Comparison of ENCODE assay signal across 23 cellular contexts in the genomic region with DNA sequence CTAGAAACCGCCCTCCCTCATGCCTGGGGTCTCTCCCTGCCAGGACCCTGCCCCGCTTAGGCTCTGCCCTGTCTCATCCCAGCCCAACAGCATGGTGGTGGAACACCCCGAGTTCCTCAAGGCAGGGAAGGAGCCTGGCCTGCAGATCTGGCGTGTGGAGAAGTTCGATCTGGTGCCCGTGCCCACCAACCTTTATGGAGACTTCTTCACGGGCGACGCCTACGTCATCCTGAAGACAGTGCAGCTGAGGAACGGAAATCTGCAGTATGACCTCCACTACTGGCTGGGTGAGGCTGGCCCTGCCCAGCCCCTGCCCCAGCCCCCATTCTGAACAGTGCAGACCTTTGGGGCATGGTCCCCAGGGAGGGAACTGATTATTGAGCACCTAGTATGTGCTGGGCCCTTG. TPM values are rescaled to one million over a fixed set of nuclear protein-coding genes. Genes with fewer than 3 reads are reported as not detected.
DNase-seq lines count a peak whose midpoint lies in the region; ATAC-seq and TF ChIP-seq lines count a peak whose summit lies in the region.
"Had no signal": no experiment of that assay in that cellular context is flagged by ENCODE, and none has a peak within 500 bp of the region (broad histone marks: within the 10 kb centered on the region; RNA-seq: fewer than 3 reads in every experiment).

No MANE protein-coding gene starts in this region.

- peaks cover 17% of the 10 kb centered on the region for H3K36me3 Mint-ChIP-seq in chondrocyte (ENCODE audit: low read depth)
- H3K36me3 Mint-ChIP-seq: activated naive CD8-positive, alpha-beta T cell; IgD-negative memory B cell had no signal

- H3K27me3 Mint-ChIP-seq in chondrocyte (ENCODE audit: low read depth), result no peaks in the 10 kb centered on the region

- no peaks in the 10 kb centered on the region for H3K9me3 ChIP-seq in left ventricle myocardium inferior (replicated peaks)
- no peaks in the 10 kb centered on the region for H3K9me3 ChIP-seq in tibial artery
- H3K9me3 ChIP-seq: HAP-1 had no signal

- no peaks in the 10 kb centered on the region for H3K27me3 ChIP-seq in left ventricle myocardium inferior (ENCODE audit: low read depth)
- H3K27me3 ChIP-seq in rectal smooth muscle tissue (ENCODE audit: control insufficient read depth, insufficient read depth, low read length), result no peaks in the 10 kb centered on the region
- no peaks in the 10 kb centered on the region for H3K27me3 ChIP-seq in tibial artery

- H3K9ac ChIP-seq in rectal smooth muscle tissue (ENCODE audit: low read length), result no peak overlapping the region

- H3K36me3 ChIP-seq in left ventricle myocardium inferior, result peaks cover 53% of the 10 kb centered on the region
- peaks cover 32% of the 10 kb centered on the region for H3K36me3 ChIP-seq in rectal smooth muscle tissue (ENCODE audit: control insufficient read depth, insufficient read depth, low read length)
- H3K36me3 ChIP-seq in tibial artery, result peaks cover 43 to 59% (median 50%) of the 10 kb centered on the region in 3 donors
- H3K36me3 ChIP-seq: HAP-1 had no signal

- no peak for ATAC-seq in HG03159 (IDR thresholded peaks at IDR 0.05; ENCODE audit: unreplicated experiment)
- ATAC-seq: effector memory CD8-positive, alpha-beta T cell; T-helper 17 cell had no signal

- H3K4me3 ChIP-seq in left ventricle myocardium inferior, result peak overlapping the region; percentile 72
- peak overlapping the region; percentile 53 for H3K4me3 ChIP-seq in rectal smooth muscle tissue (ENCODE audit: low read length)
- peak overlapping the region; percentile 57 to 64 for H3K4me3 ChIP-seq in tibial artery
- H3K4me3 ChIP-seq: HAP-1, SK-N-MC had no signal

- no peaks in the 10 kb centered on the region for H3K9me3 Mint-ChIP-seq in chondrocyte (ENCODE audit: low read depth)
- H3K9me3 Mint-ChIP-seq: activated CD4-positive, alpha-beta T cell treated with anti-CD3 and anti-CD28 coated beads, Interleukin-2, amount 10 ng/mL, durations not matched to agents 24 days and 14 days; activated T-helper 1 cell treated with anti-CD3 and anti-CD28 coated beads, Interleukin-12 subunit alpha, Interleukin-12 subunit beta, Interleukin-2, Interleukin-4 antibody, amounts not matched to agents 30 ng/mL and 10 ng/mL and 1 ng/mL, durations not matched to agents 14 hours and 24 hours and 36 hours; CD4-positive, CD25-positive, alpha-beta regulatory T cell; effector memory CD8-positive, alpha-beta T cell; IgD-negative memory B cell; nephron progenitor cell had no signal

- DNase-seq in chondrocyte (ENCODE audit: low spot score) (peak; percentile 74), left ventricle myocardium inferior (no peak), tibial artery (peak; percentile 18 to 62), kidney glomerular epithelial cell (lab: John Stamatoyannopoulos, UW) (no peak), medulla oblongata (ENCODE audit: extremely low spot score) (no peak)
- DNase-seq: activated CD4-positive, alpha-beta T cell treated with anti-CD3 and anti-CD28 coated beads, Interleukin-2, amount 10 ng/mL, durations not matched to agents 24 days and 14 days; CD4-positive, CD25-positive, alpha-beta regulatory T cell; effector memory CD8-positive, alpha-beta T cell; midbrain; NCI-H1436; NCI-H2171; NCI-H524 treated with DMSO at 0.1 percent for 48 hours; nephron progenitor cell; stimulated activated CD4-positive, alpha-beta T cell treated with anti-CD3 and anti-CD28 coated beads, Interleukin-4, amount 100 ng/mL, for 24 hours; stimulated activated naive CD4-positive, alpha-beta T cell treated with Interleukin-2 at 50 U/mL for 16 hours; T-helper 17 cell had no signal

- H3K27ac ChIP-seq in left ventricle myocardium inferior (replicated peaks) (peak overlapping the region; percentile 98), rectal smooth muscle tissue (ENCODE audit: low read depth, low read length) (peak overlapping the region; percentile 67), tibial artery (peak overlapping the region; percentile 92 to 95)
- H3K27ac ChIP-seq: SK-N-MC had no signal

- H3K27ac Mint-ChIP-seq in chondrocyte (ENCODE audit: unreplicated experiment), result no peak overlapping the region
- H3K27ac Mint-ChIP-seq: activated CD4-positive, alpha-beta T cell treated with anti-CD3 and anti-CD28 coated beads, Interleukin-2, amount 10 ng/mL, durations not matched to agents 24 days and 14 days; activated naive CD8-positive, alpha-beta T cell; activated T-helper 1 cell treated with anti-CD3 and anti-CD28 coated beads, Interleukin-12 subunit alpha, Interleukin-12 subunit beta, Interleukin-2, Interleukin-4 antibody, amounts not matched to agents 30 ng/mL and 10 ng/mL and 1 ng/mL, durations not matched to agents 14 hours and 24 hours and 36 hours; CD4-positive, CD25-positive, alpha-beta regulatory T cell; effector memory CD8-positive, alpha-beta T cell; IgD-negative memory B cell; nephron progenitor cell; T-helper 17 cell had no signal

- peaks cover 38% of the 10 kb centered on the region for H3K4me1 Mint-ChIP-seq in chondrocyte (ENCODE audit: low read depth)

- TF ChIP-seq CTCF in chondrocyte (IDR thresholded peaks at IDR 0.05) (no peak), left ventricle myocardium inferior (IDR thresholded peaks at IDR 0.05; ENCODE audit: borderline replicate concordance) (no peak), tibial artery (IDR thresholded peaks at IDR 0.05) (no peak)

- H3K4me1 ChIP-seq in left ventricle myocardium inferior, result peaks cover 98% of the 10 kb centered on the region
- peaks cover 45% of the 10 kb centered on the region for H3K4me1 ChIP-seq in rectal smooth muscle tissue (ENCODE audit: control insufficient read depth, insufficient read depth, low read length)
- H3K4me1 ChIP-seq in tibial artery, result peaks cover 6 to 91% (median 83%) of the 10 kb centered on the region in 4 donors
- H3K4me1 ChIP-seq: HAP-1 had no signal

- no peak overlapping the region for H3K4me3 Mint-ChIP-seq in chondrocyte (ENCODE audit: unreplicated experiment)
- H3K4me3 Mint-ChIP-seq: activated CD4-positive, alpha-beta T cell treated with anti-CD3 and anti-CD28 coated beads, Interleukin-2, amount 10 ng/mL, durations not matched to agents 24 days and 14 days; activated naive CD8-positive, alpha-beta T cell; activated T-helper 1 cell treated with anti-CD3 and anti-CD28 coated beads, Interleukin-12 subunit alpha, Interleukin-12 subunit beta, Interleukin-2, Interleukin-4 antibody, amounts not matched to agents 30 ng/mL and 10 ng/mL and 1 ng/mL, durations not matched to agents 14 hours and 24 hours and 36 hours; CD4-positive, CD25-positive, alpha-beta regulatory T cell; effector memory CD8-positive, alpha-beta T cell; nephron progenitor cell; T-helper 17 cell had no signal

- intact Hi-C loops in left ventricle myocardium inferior (cut with micrococcal nuclease) (no loop called here), tibial artery (cut with DNase I; ENCODE audit: low total_unique reads) (no loop called here)

RNA-seq across cellular contexts. Expression of a gene that starts 33.9 kb away (rescaled TPM):
- total RNA-seq in chondrocyte, result 260 to 291 TPM (median 290 TPM) in 3 replicates
- total RNA-seq in left ventricle myocardium inferior, result 758 TPM

Comparison
In these comparisons a context has a peak if more than half of its experiments do, and no peak if none do; other contexts are left out.
1. DNase-seq: peak in chondrocyte (single experiment) and tibial artery (2 of 2); none in left ventricle myocardium inferior (single experiment), kidney glomerular epithelial cell (single experiment) and medulla oblongata (single experiment).
2. Peak in every context shown above with its lines, with median percentiles within 50 percentile points of each other: H3K27ac ChIP-seq and H3K4me3 ChIP-seq.